Comparison of ENCODE assay signal across 1 cellular context in the genomic region with DNA sequence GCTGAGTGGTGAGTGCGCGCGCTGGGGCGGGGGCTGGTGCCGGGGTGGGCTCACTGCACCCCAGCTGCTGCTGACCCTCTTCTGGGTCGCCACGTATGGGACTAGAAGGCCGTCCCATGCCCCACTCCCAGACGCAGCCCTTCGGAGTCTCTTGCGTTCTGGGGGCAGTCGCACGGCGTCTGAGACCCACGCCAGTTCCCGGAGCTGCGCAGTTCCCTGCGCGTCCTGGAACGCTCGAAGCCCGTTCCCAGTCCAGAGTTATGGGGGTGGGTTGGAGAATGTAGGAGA.
TF ChIP-seq lines count a peak whose summit lies in the region.

No MANE protein-coding gene starts in this region.

TF ChIP-seq in H1, 55 proteins besides CTCF, POLR2A, EP300 and RAD21:
- TF ChIP-seq NANOG (IDR thresholded peaks at IDR 0.05; ENCODE audit: insufficient read depth, low read depth, low read length, poor library complexity, severe bottlenecking): no peak
- TF ChIP-seq RBBP5 (IDR thresholded peaks at IDR 0.05; ENCODE audit: borderline replicate concordance, low read depth, low read length): peak; percentile 44
- peak; percentile 11 for TF ChIP-seq RNF2 (IDR thresholded peaks at IDR 0.05; ENCODE audit: borderline replicate concordance, low read depth, low read length, missing control alignments, poor library complexity, severe bottlenecking)
- TF ChIP-seq SUZ12 (IDR thresholded peaks at IDR 0.05; ENCODE audit: low read length): 0 out of 2 replicates have a peak, but pooled peaks have one; percentile 51
